21 cellular contexts compared by ENCODE assay signal in genomic region chr6:19921821-19922220, GRCh38.
"Had no signal": no experiment of that assay in that cellular context is flagged by ENCODE, and none has a peak within 500 bp of the region (broad histone marks: within the 10 kb centered on the region; RNA-seq: fewer than 3 reads in every experiment).

No MANE protein-coding gene starts in this region.

- DNase-seq: activated CD4-positive, alpha-beta T cell treated with anti-CD3 and anti-CD28 coated beads for 1 hour; activated CD8-positive, alpha-beta memory T cell treated with anti-CD3 and anti-CD28 coated beads for 24 hours; activated CD8-positive, alpha-beta memory T cell treated with anti-CD3 and anti-CD28 coated beads, Interleukin-2, amount 50 U/mL, for 48 hours; activated naive CD4-positive, alpha-beta T cell treated with Interleukin-2 at 50 U/mL for 16 hours; activated naive CD8-positive, alpha-beta T cell treated with anti-CD3 and anti-CD28 coated beads for 36 hours; activated T-cell treated with anti-CD3 and anti-CD28 coated beads, Interleukin-2, amount 50 U/mL, for 48 hours; amniotic stem cell; colonic mucosa; hippocampal formation; left ventricle myocardium superior; mammary epithelial cell; midbrain; pancreas; psoas muscle; right cardiac atrium; stimulated activated CD4-positive, alpha-beta T cell treated with anti-CD3 and anti-CD28 coated beads, Interleukin-4, amount 100 ng/mL, for 4 hours; stimulated activated naive CD8-positive, alpha-beta T cell treated with anti-CD3 and anti-CD28 coated beads, Interleukin-15, Interleukin-2, amounts not matched to agents 100 U/mL and 50 U/mL, for 24 hours; tibial artery had no signal

- H3K36me3 ChIP-seq: colonic mucosa, esophagus muscularis mucosa, pancreas, tibial artery had no signal

- H3K4me1 Mint-ChIP-seq: activated naive CD8-positive, alpha-beta T cell treated with anti-CD3 and anti-CD28 coated beads for 36 hours had no signal

- H3K4me1 ChIP-seq: colonic mucosa, esophagus muscularis mucosa, pancreas, psoas muscle had no signal

- H3K4me3 ChIP-seq: colonic mucosa, esophagus muscularis mucosa, pancreas, psoas muscle, tibial artery had no signal

- H3K27ac ChIP-seq: colonic mucosa, esophagus muscularis mucosa, pancreas, psoas muscle, tibial artery had no signal

- H3K4me3 Mint-ChIP-seq: activated naive CD8-positive, alpha-beta T cell treated with anti-CD3 and anti-CD28 coated beads for 36 hours; natural killer cell treated with Interleukin-12 subunit alpha and Interleukin-12 subunit beta and Interleukin-15 and Interleukin-18, amount 100 ng/mL, for 72 hours; T-helper 2 cell treated with Interferon-gamma antibody and Interleukin-4, amounts not matched to agents 5 μg/mL and 100 μg/mL, for 36 hours had no signal

- H3K27me3 Mint-ChIP-seq: activated naive CD8-positive, alpha-beta T cell treated with anti-CD3 and anti-CD28 coated beads for 36 hours had no signal

- H3K9me3 ChIP-seq: colonic mucosa, pancreas, psoas muscle had no signal

- H3K27ac Mint-ChIP-seq: activated naive CD8-positive, alpha-beta T cell treated with anti-CD3 and anti-CD28 coated beads for 36 hours; natural killer cell treated with Interleukin-12 subunit alpha and Interleukin-12 subunit beta and Interleukin-15 and Interleukin-18, amount 100 ng/mL, for 72 hours; T-helper 2 cell treated with Interferon-gamma antibody and Interleukin-4, amounts not matched to agents 5 μg/mL and 100 μg/mL, for 36 hours had no signal

- ATAC-seq: left ventricle myocardium superior; natural killer cell treated with Interleukin-12 subunit alpha and Interleukin-12 subunit beta and Interleukin-15 and Interleukin-18, amount 100 ng/mL, for 72 hours; pancreas; psoas muscle; right cardiac atrium; stimulated activated naive CD8-positive, alpha-beta T cell treated with anti-CD3 and anti-CD28 coated beads, Interleukin-15, Interleukin-2, amounts not matched to agents 100 U/mL and 50 U/mL, for 24 hours had no signal

- H3K27me3 ChIP-seq: colonic mucosa, esophagus muscularis mucosa, pancreas, tibial artery had no signal
